ENCODE assay signal across 1 cellular context in genomic region chr10:44990302-44990655, GRCh38.
TF ChIP-seq lines count a peak whose summit lies in the region.

No MANE protein-coding gene starts in this region.

TF ChIP-seq in HepG2, 621 proteins besides CTCF, POLR2A, EP300 and RAD21 (continued from another document and continues in another):
- 0 out of 2 replicates have a peak, but pooled peaks have one; percentile 26 for TF ChIP-seq ZNF142 (CRISPR knock-in tag; IDR thresholded peaks at IDR 0.05)
- 0 out of 2 replicates have a peak, but pooled peaks have one; percentile 19 for TF ChIP-seq GZF1 (CRISPR knock-in tag; IDR thresholded peaks at IDR 0.05)
- TF ChIP-seq, protein P1, sequence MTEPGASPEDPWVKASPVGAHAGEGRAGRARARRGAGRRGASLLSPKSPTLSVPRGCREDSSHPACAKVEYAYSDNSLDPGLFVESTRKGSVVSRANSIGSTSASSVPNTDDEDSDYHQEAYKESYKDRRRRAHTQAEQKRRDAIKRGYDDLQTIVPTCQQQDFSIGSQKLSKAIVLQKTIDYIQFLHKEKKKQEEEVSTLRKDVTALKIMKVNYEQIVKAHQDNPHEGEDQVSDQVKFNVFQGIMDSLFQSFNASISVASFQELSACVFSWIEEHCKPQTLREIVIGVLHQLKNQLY (CRISPR knock-in tag; IDR thresholded peaks at IDR 0.05), result no peak
- TF ChIP-seq IRF2 (CRISPR knock-in tag; IDR thresholded peaks at IDR 0.05), result no peak
- TF ChIP-seq TP53 (CRISPR knock-in tag; conservative IDR thresholded peaks at IDR 0.05), result 0 out of 2 replicates have a peak, but pooled peaks have one; percentile 27
- TF ChIP-seq ZNF101 (CRISPR knock-in tag; IDR thresholded peaks at IDR 0.05; ENCODE audit: borderline replicate concordance, low read depth), result no peak
- peak; percentile 58; the same call in 1 of the 2 replicates for TF ChIP-seq CREM (IDR thresholded peaks at IDR 0.05)
- no peak for TF ChIP-seq CREM (CRISPR knock-in tag; IDR thresholded peaks at IDR 0.05)
- 0 out of 2 replicates have a peak, but pooled peaks have one; percentile 28 for TF ChIP-seq ZFY (CRISPR knock-in tag; IDR thresholded peaks at IDR 0.05)
- TF ChIP-seq ZBTB4 (CRISPR knock-in tag; IDR thresholded peaks at IDR 0.05; ENCODE audit: borderline replicate concordance), result peak; percentile 71; the same call in 1 of the 2 replicates
- TF ChIP-seq ERF (CRISPR knock-in tag; IDR thresholded peaks at IDR 0.05), result peak; percentile 53; the same call in 1 of the 2 replicates
- no peak for TF ChIP-seq SMARCC2 (IDR thresholded peaks at IDR 0.05)
- 0 out of 2 replicates have a peak, but pooled peaks have one; percentile 11 for TF ChIP-seq THAP11 (CRISPR knock-in tag; IDR thresholded peaks at IDR 0.05)
- TF ChIP-seq, protein P2, sequence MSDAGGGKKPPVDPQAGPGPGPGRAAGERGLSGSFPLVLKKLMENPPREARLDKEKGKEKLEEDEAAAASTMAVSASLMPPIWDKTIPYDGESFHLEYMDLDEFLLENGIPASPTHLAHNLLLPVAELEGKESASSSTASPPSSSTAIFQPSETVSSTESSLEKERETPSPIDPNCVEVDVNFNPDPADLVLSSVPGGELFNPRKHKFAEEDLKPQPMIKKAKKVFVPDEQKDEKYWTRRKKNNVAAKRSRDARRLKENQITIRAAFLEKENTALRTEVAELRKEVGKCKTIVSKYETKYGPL (CRISPR knock-in tag; IDR thresholded peaks at IDR 0.05), result 0 out of 2 replicates have a peak, but pooled peaks have one; percentile 50
- 0 out of 2 replicates have a peak, but pooled peaks have one; percentile 12 for TF ChIP-seq NFIC (IDR thresholded peaks at IDR 0.05; ENCODE audit: low read length)
- 0 out of 2 replicates have a peak, but pooled peaks have one; percentile 51 for TF ChIP-seq NFKBIZ (CRISPR knock-in tag; IDR thresholded peaks at IDR 0.05)
- no peak for TF ChIP-seq KMT2B (CRISPR knock-in tag; IDR thresholded peaks at IDR 0.05)
- TF ChIP-seq U2AF2 (IDR thresholded peaks at IDR 0.05; ENCODE audit: low read depth, low read length), result no peak
- TF ChIP-seq ELF3 (CRISPR knock-in tag; IDR thresholded peaks at IDR 0.05), result 0 out of 2 replicates have a peak, but pooled peaks have one; percentile 28
- TF ChIP-seq KLF6 (CRISPR knock-in tag; IDR thresholded peaks at IDR 0.05), result peak; percentile 49; the same call in 1 of the 2 replicates
- peak; percentile 73; the same call in 1 of the 2 replicates for TF ChIP-seq SNAPC5 (CRISPR knock-in tag; IDR thresholded peaks at IDR 0.05; ENCODE audit: borderline replicate concordance)
- TF ChIP-seq HDAC2 (CRISPR knock-in tag; IDR thresholded peaks at IDR 0.05), result peak; percentile 53; the same call in 1 of the 2 replicates
- no peak for TF ChIP-seq ZNF775 (CRISPR knock-in tag; IDR thresholded peaks at IDR 0.05; ENCODE audit: borderline replicate concordance)
- 0 out of 2 replicates have a peak, but pooled peaks have one; percentile 21 for TF ChIP-seq SPEN (CRISPR knock-in tag; IDR thresholded peaks at IDR 0.05; ENCODE audit: low read depth)
- peak; percentile 63 for TF ChIP-seq BCL6 (CRISPR knock-in tag; IDR thresholded peaks at IDR 0.05)
- TF ChIP-seq NR2F1 (CRISPR knock-in tag; IDR thresholded peaks at IDR 0.05), result peak in 1 of 2 experiments; percentile 42; a peak in 1 of 4 replicates
- TF ChIP-seq FOSL1 (CRISPR knock-in tag; IDR thresholded peaks at IDR 0.05; ENCODE audit: borderline replicate concordance), result 0 out of 2 replicates have a peak, but pooled peaks have one; percentile 18
- no peak for TF ChIP-seq ARHGAP35 (CRISPR knock-in tag; IDR thresholded peaks at IDR 0.05; ENCODE audit: borderline replicate concordance)
- TF ChIP-seq ZNF614 (CRISPR knock-in tag; IDR thresholded peaks at IDR 0.05; ENCODE audit: borderline replicate concordance), result peak; percentile 62; the same call in 1 of the 2 replicates
- TF ChIP-seq ZNF878 (CRISPR knock-in tag; IDR thresholded peaks at IDR 0.05), result 0 out of 2 replicates have a peak, but pooled peaks have one; percentile 12
- TF ChIP-seq FOXK1 (CRISPR knock-in tag; IDR thresholded peaks at IDR 0.05; ENCODE audit: borderline replicate concordance, low read depth), result peak; percentile 38; the same call in 1 of the 2 replicates
- TF ChIP-seq PHF21A (CRISPR knock-in tag; IDR thresholded peaks at IDR 0.05), result peak; percentile 26; the same call in 1 of the 2 replicates
- peak; percentile 65 for TF ChIP-seq FOXP4 (CRISPR knock-in tag; IDR thresholded peaks at IDR 0.05)
- TF ChIP-seq ZNF501 (CRISPR knock-in tag; IDR thresholded peaks at IDR 0.05), result peak; percentile 63; the same call in 1 of the 2 replicates
- 0 out of 2 replicates have a peak, but pooled peaks have one; percentile 69 for TF ChIP-seq ZNF607 (CRISPR knock-in tag; IDR thresholded peaks at IDR 0.05; ENCODE audit: borderline replicate concordance)
- 0 out of 2 replicates have a peak, but pooled peaks have one; percentile 39 for TF ChIP-seq ZNF230 (CRISPR knock-in tag; IDR thresholded peaks at IDR 0.05)
- TF ChIP-seq NCOR1 (IDR thresholded peaks at IDR 0.05; ENCODE audit: borderline replicate concordance, low read length), result peak; percentile 62; the same call in 1 of the 2 replicates
- 0 out of 2 replicates have a peak, but pooled peaks have one; percentile 18 for TF ChIP-seq GABPB1 (CRISPR knock-in tag; IDR thresholded peaks at IDR 0.05)
- 0 out of 2 replicates have a peak, but pooled peaks have one; percentile 35 for TF ChIP-seq KDM6A (CRISPR knock-in tag; IDR thresholded peaks at IDR 0.05; ENCODE audit: low read depth)
- TF ChIP-seq ZNF724P (CRISPR knock-in tag; IDR thresholded peaks at IDR 0.05; ENCODE audit: borderline replicate concordance), result no peak
- TF ChIP-seq NR2F2 (IDR thresholded peaks at IDR 0.05; ENCODE audit: borderline replicate concordance, low read depth), result no peak; the same call in 1 of the 2 replicates
- TF ChIP-seq HNF4A (CRISPR knock-in tag; IDR thresholded peaks at IDR 0.05), result peak; percentile 86
- TF ChIP-seq NCOA2 (CRISPR knock-in tag; IDR thresholded peaks at IDR 0.05), result peak; percentile 84
- no peak; the same call in 1 of the 2 replicates for TF ChIP-seq CBX5 (CRISPR knock-in tag; IDR thresholded peaks at IDR 0.05; ENCODE audit: borderline replicate concordance)
- TF ChIP-seq MED1 (CRISPR knock-in tag; IDR thresholded peaks at IDR 0.05), result peak; percentile 86
- TF ChIP-seq SP1 (IDR thresholded peaks at IDR 0.05), result no peak
- TF ChIP-seq SP1 (CRISPR knock-in tag; IDR thresholded peaks at IDR 0.05), result no peak
- no peak; the same call in 1 of the 2 replicates for TF ChIP-seq ZNF788 (CRISPR knock-in tag; IDR thresholded peaks at IDR 0.05; ENCODE audit: borderline replicate concordance)
- peak; percentile 31; the same call in 1 of the 2 replicates for TF ChIP-seq ZNF792 (CRISPR knock-in tag; IDR thresholded peaks at IDR 0.05)
- TF ChIP-seq KDM2A (CRISPR knock-in tag; IDR thresholded peaks at IDR 0.05; ENCODE audit: borderline replicate concordance, low read depth), result peak; percentile 46; the same call in 1 of the 2 replicates
- no peak for TF ChIP-seq ZNF180 (CRISPR knock-in tag; IDR thresholded peaks at IDR 0.05; ENCODE audit: borderline replicate concordance, low read depth)
- TF ChIP-seq ZNF629 (CRISPR knock-in tag; conservative IDR thresholded peaks at IDR 0.05), result 0 out of 2 replicates have a peak, but pooled peaks have one; percentile 22
- TF ChIP-seq, protein P3, sequence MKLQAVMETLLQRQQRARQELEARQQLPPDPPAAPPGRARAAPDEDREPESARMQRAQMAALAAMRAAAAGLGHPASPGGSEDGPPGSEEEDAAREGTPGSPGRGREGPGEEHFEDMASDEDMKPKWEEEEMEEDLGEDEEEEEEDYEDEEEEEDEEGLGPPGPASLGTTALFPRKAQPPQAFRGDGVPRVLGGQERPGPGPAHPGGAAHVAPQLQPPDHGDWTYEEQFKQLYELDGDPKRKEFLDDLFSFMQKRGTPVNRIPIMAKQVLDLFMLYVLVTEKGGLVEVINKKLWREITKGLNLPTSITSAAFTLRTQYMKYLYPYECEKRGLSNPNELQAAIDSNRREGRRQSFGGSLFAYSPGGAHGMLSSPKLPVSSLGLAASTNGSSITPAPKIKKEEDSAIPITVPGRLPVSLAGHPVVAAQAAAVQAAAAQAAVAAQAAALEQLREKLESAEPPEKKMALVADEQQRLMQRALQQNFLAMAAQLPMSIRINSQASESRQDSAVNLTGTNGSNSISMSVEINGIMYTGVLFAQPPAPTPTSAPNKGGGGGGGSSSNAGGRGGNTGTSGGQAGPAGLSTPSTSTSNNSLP (IDR thresholded peaks at IDR 0.05; ENCODE audit: low read depth, low read length), result peak; percentile 74
- no peak for TF ChIP-seq SMAD1 (CRISPR knock-in tag; IDR thresholded peaks at IDR 0.05; ENCODE audit: borderline replicate concordance, low read depth)
- TF ChIP-seq FOXA1 (IDR thresholded peaks at IDR 0.05), result no peak
- TF ChIP-seq FOXA1 (CRISPR knock-in tag; IDR thresholded peaks at IDR 0.05), result peak; percentile 26; the same call in 1 of the 2 replicates
- TF ChIP-seq CEBPB (IDR thresholded peaks at IDR 0.05; ENCODE audit: borderline replicate concordance, low read depth, low read length), result peak; percentile 75
- 0 out of 2 replicates have a peak, but pooled peaks have one; percentile 33 for TF ChIP-seq RXRA (CRISPR knock-in tag; IDR thresholded peaks at IDR 0.05)
- TF ChIP-seq ZNF652 (CRISPR knock-in tag; IDR thresholded peaks at IDR 0.05; ENCODE audit: borderline replicate concordance, low read depth), result peak; percentile 97
